In genomic region chr10:128125416-128125943, GRCh38 we compare ENCODE assay signal across 8 cellular contexts. TPM values are rescaled to one million over a fixed set of nuclear protein-coding genes. Genes with fewer than 3 reads are reported as not detected.
DNase-seq lines count a peak whose midpoint lies in the region; ATAC-seq and TF ChIP-seq lines count a peak whose summit lies in the region.

No MANE protein-coding gene starts in this region.

- TF ChIP-seq EP300 in gastroesophageal sphincter (IDR thresholded peaks at IDR 0.05) = no peak

- in situ Hi-C loops in gastrocnemius medialis (cut with MboI; ENCODE audit: low sequenced_read_pairs in 4 of 4) = no loop called here

- H3K36me3 ChIP-seq in gastroesophageal sphincter (no peaks in the 10 kb centered on the region), gastrocnemius medialis (no peaks in the 10 kb centered on the region)

- peak overlapping the region; percentile 11 to 64 for H3K4me3 ChIP-seq in gastroesophageal sphincter
- H3K4me3 ChIP-seq in gastrocnemius medialis = peak overlapping the region; percentile 41 to 62 (median 50)

- H3K27ac ChIP-seq in gastroesophageal sphincter = no peak overlapping the region
- no peak overlapping the region for H3K27ac ChIP-seq in gastrocnemius medialis

- TF ChIP-seq POLR2A in gastroesophageal sphincter (IDR thresholded peaks at IDR 0.05) = no peak
- no peak for TF ChIP-seq POLR2A in gastrocnemius medialis (IDR thresholded peaks at IDR 0.05)

- 3 to 10% methylated on average over 14 to 17 of the region's 33 CpGs for WGBS in gastroesophageal sphincter (ENCODE audit: low coverage in 1 of 2), 2 donors

- H3K4me1 ChIP-seq in gastroesophageal sphincter (peaks cover 2 to 21% (median 11%) of the 10 kb centered on the region in 3 donors), gastrocnemius medialis (peaks cover 7 to 9% of the 10 kb centered on the region in 2 donors)

- TF ChIP-seq CTCF in gastroesophageal sphincter (IDR thresholded peaks at IDR 0.05) (no peak), gastrocnemius medialis (IDR thresholded peaks at IDR 0.05 in 4 of 5, conservative IDR thresholded peaks at IDR 0.05 in 1 of 5) (no peak)

- intact Hi-C loops in gastrocnemius medialis (cut with DNase I; ENCODE audit: low total_unique reads) = no loop called here

- H3K9me3 ChIP-seq in gastroesophageal sphincter (no peaks in the 10 kb centered on the region), gastrocnemius medialis (no peaks in the 10 kb centered on the region)

- H3K27me3 ChIP-seq in gastroesophageal sphincter (peaks cover 61% of the 10 kb centered on the region), gastrocnemius medialis (peaks cover 26 to 43% (median 42%) of the 10 kb centered on the region in 3 donors)

- DNase-seq in activated naive CD4-positive, alpha-beta T cell treated with Interleukin-2 at 50 U/mL for 16 hours = peak; percentile 29
- no peak for DNase-seq in activated naive CD4-positive, alpha-beta T cell (lab: John Stamatoyannopoulos, UW)
- DNase-seq in activated CD4-positive, alpha-beta T cell treated with anti-CD3 and anti-CD28 coated beads, Interleukin-2, amount 50 U/mL, for 48 hours = peak; percentile 34 to 40
- DNase-seq in gastrocnemius medialis (no peak), NCI-H2081 (lab: John Stamatoyannopoulos, UW) (no peak), foreskin melanocyte (no peak)
- no peak for DNase-seq in effector CD4-positive, alpha-beta T cell

- ATAC-seq in gastroesophageal sphincter = no peak
- ATAC-seq in gastrocnemius medialis = no peak

RNA-seq across cellular contexts. Expression of gene MKI67, which starts 0.7 kb away (rescaled TPM):
- total RNA-seq in gastroesophageal sphincter (1 to 10 TPM in 2 of 4 donors, under 1 TPM in 2; 0.31 to 1.9 (median 0.70) TPM), gastrocnemius medialis (1 to 10 TPM in 1 of 4 donors, under 1 TPM in 2, not detected in 1; 0.25 to 1.4 (median 0.65) TPM)

Comparison
In these comparisons a context has a peak if more than half of its experiments do, and no peak if none do; other contexts are left out.
1. DNase-seq: peak in activated naive CD4-positive, alpha-beta T cell treated with Interleukin-2 at 50 U/mL for 16 hours (single experiment) and activated CD4-positive, alpha-beta T cell treated with anti-CD3 and anti-CD28 coated beads, Interleukin-2, amount 50 U/mL, for 48 hours (2 of 2); none in activated naive CD4-positive, alpha-beta T cell (0 of 4), gastrocnemius medialis (0 of 2), effector CD4-positive, alpha-beta T cell (single experiment), NCI-H2081 (0 of 2) and foreskin melanocyte (single experiment).